ENCODE assay signal across 27 cellular contexts in genomic region chr3:190738756-190739155, GRCh38.
"Had no signal": no experiment of that assay in that cellular context is flagged by ENCODE, and none has a peak within 500 bp of the region (broad histone marks: within the 10 kb centered on the region; RNA-seq: fewer than 3 reads in every experiment).

No MANE protein-coding gene starts in this region.

- ATAC-seq: mucosa of descending colon; naive thymus-derived CD4-positive, alpha-beta T cell; natural killer cell treated with Interleukin-12 subunit alpha and Interleukin-12 subunit beta and Interleukin-15 and Interleukin-18, amount 100 ng/mL, for 72 hours; pancreas; right cardiac atrium; sciatic nerve; stimulated activated effector memory CD8-positive, alpha-beta T cell treated with anti-CD3 and anti-CD28 coated beads, Interleukin-12 subunit alpha, Interleukin-12 subunit beta, amount 100 ng/mL, for 72 hours; upper lobe of right lung had no signal

- H3K36me3 ChIP-seq: left ventricle myocardium inferior, pancreas, prostate gland, spleen, suprapubic skin, thoracic aorta, tibial artery, upper lobe of right lung had no signal

- DNase-seq: hypothalamus; immature natural killer cell; islet precursor cell; left ventricle myocardium inferior; mesendoderm; midbrain; mucosa of descending colon; naive thymus-derived CD4-positive, alpha-beta T cell; nucleus accumbens; pancreas; posterior cingulate gyrus; retina; right cardiac atrium; spleen; stimulated activated CD4-positive, alpha-beta T cell treated with anti-CD3 and anti-CD28 coated beads, Interleukin-4, amount 100 ng/mL, for 24 hours; stimulated activated naive CD4-positive, alpha-beta T cell; tibial artery; trophoblast cell; upper lobe of right lung had no signal

- H3K27me3 ChIP-seq: pancreas, spleen, suprapubic skin, tibial artery, upper lobe of right lung had no signal

- H3K9me3 ChIP-seq: left ventricle myocardium inferior, mucosa of descending colon, pancreas, prostate gland, spleen, suprapubic skin, thoracic aorta, tibial artery, upper lobe of right lung had no signal

- H3K27ac ChIP-seq: left ventricle myocardium inferior, pancreas, prostate gland, skin epidermis, spleen, suprapubic skin, thoracic aorta, tibial artery, upper lobe of right lung had no signal

- H3K4me1 ChIP-seq: left ventricle myocardium inferior, pancreas, prostate gland, spleen, suprapubic skin, tibial artery, upper lobe of right lung had no signal

- H3K4me3 ChIP-seq: left ventricle myocardium inferior, lung, mucosa of descending colon, pancreas, prostate gland, skin epidermis, spleen, suprapubic skin, thoracic aorta, tibial artery, upper lobe of right lung had no signal
